10 cellular contexts compared by ENCODE assay signal in genomic region chr17:39622380-39623006, GRCh38. TPM values are rescaled to one million over a fixed set of nuclear protein-coding genes. Genes with fewer than 3 reads are reported as not detected.
DNase-seq lines count a peak whose midpoint lies in the region; ATAC-seq and TF ChIP-seq lines count a peak whose summit lies in the region.
"Had no signal": no experiment of that assay in that cellular context is flagged by ENCODE, and none has a peak within 500 bp of the region (broad histone marks: within the 10 kb centered on the region; RNA-seq: fewer than 3 reads in every experiment).

No MANE protein-coding gene starts in this region.

- H3K36me3 Mint-ChIP-seq in activated naive CD4-positive, alpha-beta T cell treated with anti-CD3 and anti-CD28 coated beads, Interleukin-2, amount 50 U/mL, for 72 hours: no peaks in the 10 kb centered on the region

- H3K9me3 Mint-ChIP-seq in activated naive CD4-positive, alpha-beta T cell treated with anti-CD3 and anti-CD28 coated beads, Interleukin-2, amount 50 U/mL, for 72 hours: no peaks in the 10 kb centered on the region

- H3K4me3 ChIP-seq in MM.1S (ENCODE audit: low read length): peak overlapping the region; percentile 48
- no peak overlapping the region for H3K4me3 ChIP-seq in left lung

- intact Hi-C loops in left lung (cut with DNase I): loop anchor here in 1 of 2 donors (5.0 kb wide), 1 partner anchor 75 kb away; no protein-coding TSS in a partner anchor

- no peaks in the 10 kb centered on the region for H4K20me1 ChIP-seq in MM.1S (ENCODE audit: insufficient read depth, low read length)

- H3K4me1 ChIP-seq in MM.1S (ENCODE audit: low read length) (peaks cover 17% of the 10 kb centered on the region), left lung (peaks cover 6 to 37% of the 10 kb centered on the region in 2 donors)

- no peak for TF ChIP-seq CTCF in MM.1S (IDR thresholded peaks at IDR 0.05; ENCODE audit: low read length)
- no peak for TF ChIP-seq CTCF in left lung (IDR thresholded peaks at IDR 0.05)

- no peaks in the 10 kb centered on the region for H3K9me2 ChIP-seq in MM.1S (replicated peaks; ENCODE audit: insufficient read depth, low read length)

- H2AFZ ChIP-seq in MM.1S (ENCODE audit: low read length): peak overlapping the region; percentile 73

- DNase-seq in activated T-cell treated with anti-CD3 and anti-CD28 coated beads for 48 hours (ENCODE audit: low read depth) (peak; percentile 43), MM.1S (peak; percentile 27), left lung (no peak)
- no peak for DNase-seq in activated T-cell treated with anti-CD3 and anti-CD28 coated beads, Interleukin-2, amount 50 U/mL, for 1 hour
- DNase-seq in activated naive CD4-positive, alpha-beta T cell treated with anti-CD3 and anti-CD28 coated beads, Interleukin-2, amount 50 U/mL, for 72 hours (ENCODE audit: low spot score in 2 of 2): peak; percentile 38 to 62
- peak; percentile 65 for DNase-seq in stimulated activated CD8-positive, alpha-beta memory T cell treated with anti-CD3 and anti-CD28 coated beads, Interleukin-4, amount 100 ng/mL, for 48 hours

- H3K9me3 ChIP-seq in MM.1S (replicated peaks; ENCODE audit: insufficient read depth, low read length) (no peaks in the 10 kb centered on the region), left lung (no peaks in the 10 kb centered on the region)

- peak overlapping the region; percentile 41; the same call in 1 of the 2 replicates for H3K27ac ChIP-seq in MM.1S (ENCODE audit: low read length)
- peak overlapping the region in 1 of 2 donors; percentile 8 for H3K27ac ChIP-seq in left lung

- peak overlapping the region; percentile 38 to 79 for H3K27ac Mint-ChIP-seq in activated naive CD4-positive, alpha-beta T cell treated with anti-CD3 and anti-CD28 coated beads, Interleukin-2, amount 50 U/mL, for 72 hours

- ATAC-seq in activated naive CD4-positive, alpha-beta T cell treated with anti-CD3 and anti-CD28 coated beads, Interleukin-2, amount 50 U/mL, for 72 hours: peak; percentile 76 to 85
- ATAC-seq in HG02623 (IDR thresholded peaks at IDR 0.05; ENCODE audit: unreplicated experiment) (no peak), GM19351 (IDR thresholded peaks at IDR 0.05; ENCODE audit: unreplicated experiment) (no peak), left lung (no peak)

- peak overlapping the region; percentile 87 for H3K4me2 ChIP-seq in MM.1S (ENCODE audit: low read depth, low read length)

- H3K36me3 ChIP-seq in MM.1S (replicated peaks; ENCODE audit: insufficient read depth, low read length) (no peaks in the 10 kb centered on the region), left lung (no peaks in the 10 kb centered on the region)

- H3K9ac ChIP-seq in MM.1S (ENCODE audit: low read length): peak overlapping the region; percentile 13; the same call in 1 of the 2 replicates

- peaks cover 10% of the 10 kb centered on the region; the same call in 1 of the 2 replicates for H3F3A ChIP-seq in MM.1S (ENCODE audit: insufficient read depth, low read length)

- peaks cover 23% of the 10 kb centered on the region for H3K27me3 ChIP-seq in MM.1S (replicated peaks; ENCODE audit: insufficient read depth, low read length)
- peaks cover 12 to 62% of the 10 kb centered on the region in 2 donors for H3K27me3 ChIP-seq in left lung

- no peaks in the 10 kb centered on the region for H3K79me2 ChIP-seq in MM.1S (ENCODE audit: low read length)

RNA-seq across cellular contexts. Expression of gene PPP1R1B, which starts 4.3 kb away (rescaled TPM):
- under 1 TPM in 1 of 2 donors, not detected in 1; 0.16 TPM for total RNA-seq in activated naive CD4-positive, alpha-beta T cell treated with anti-CD3 and anti-CD28 coated beads, Interleukin-2, amount 50 U/mL, for 72 hours
- total RNA-seq in left lung: 10 to 100 TPM; 10.6 to 29.7 TPM
- total RNA-seq: T-helper 1 cell treated with Interleukin-12 subunit alpha and Interleukin-12 subunit beta and Interleukin-4 antibody, amounts not matched to agents 30 ng/mL and 1 ng/mL, for 36 hours had no signal

RNA-seq across cellular contexts. Expression of gene STARD3, which starts 14.5 kb away (rescaled TPM):
- 10 to 100 TPM; 62.7 to 80.6 TPM for total RNA-seq in activated naive CD4-positive, alpha-beta T cell treated with anti-CD3 and anti-CD28 coated beads, Interleukin-2, amount 50 U/mL, for 72 hours
- total RNA-seq in left lung: 10 to 100 TPM; 57.2 to 66.1 TPM

RNA-seq across cellular contexts. Expression of gene NEUROD2, which starts 14.8 kb away (rescaled TPM):
- total RNA-seq in activated naive CD4-positive, alpha-beta T cell treated with anti-CD3 and anti-CD28 coated beads, Interleukin-2, amount 50 U/mL, for 72 hours: not detected
- not detected for total RNA-seq in left lung
- total RNA-seq: renal cortical epithelial cell; T-helper 1 cell treated with Interleukin-12 subunit alpha and Interleukin-12 subunit beta and Interleukin-4 antibody, amounts not matched to agents 30 ng/mL and 1 ng/mL, for 36 hours had no signal

RNA-seq across cellular contexts. Expression of gene TCAP, which starts 42.7 kb away (rescaled TPM):
- 1 to 10 TPM; 2.3 to 3.0 TPM for total RNA-seq in activated naive CD4-positive, alpha-beta T cell treated with anti-CD3 and anti-CD28 coated beads, Interleukin-2, amount 50 U/mL, for 72 hours
- total RNA-seq in left lung: 1 to 10 TPM; 2.0 to 2.6 TPM

RNA-seq across cellular contexts. Expression of gene PNMT, which starts 45.8 kb away (rescaled TPM):
- total RNA-seq in activated naive CD4-positive, alpha-beta T cell treated with anti-CD3 and anti-CD28 coated beads, Interleukin-2, amount 50 U/mL, for 72 hours: under 1 TPM in 1 of 2 donors, not detected in 1; 0.64 TPM
- total RNA-seq in left lung: under 1 TPM; 0.38 to 0.58 TPM
- total RNA-seq: T-helper 1 cell treated with Interleukin-12 subunit alpha and Interleukin-12 subunit beta and Interleukin-4 antibody, amounts not matched to agents 30 ng/mL and 1 ng/mL, for 36 hours had no signal

Comparison
In these comparisons a context has a peak if more than half of its experiments do, and no peak if none do; other contexts are left out.
1. DNase-seq: peak in activated T-cell treated with anti-CD3 and anti-CD28 coated beads for 48 hours (single experiment), MM.1S (single experiment), activated naive CD4-positive, alpha-beta T cell treated with anti-CD3 and anti-CD28 coated beads, Interleukin-2, amount 50 U/mL, for 72 hours (2 of 2) and stimulated activated CD8-positive, alpha-beta memory T cell treated with anti-CD3 and anti-CD28 coated beads, Interleukin-4, amount 100 ng/mL, for 48 hours (single experiment); none in activated T-cell treated with anti-CD3 and anti-CD28 coated beads, Interleukin-2, amount 50 U/mL, for 1 hour (single experiment) and left lung (0 of 2).
2. ATAC-seq: peak in activated naive CD4-positive, alpha-beta T cell treated with anti-CD3 and anti-CD28 coated beads, Interleukin-2, amount 50 U/mL, for 72 hours (2 of 2); none in HG02623 (single experiment), GM19351 (single experiment) and left lung (single experiment).
3. RNA of gene PPP1R1B, which starts 4.3 kb away (total RNA-seq): 10.6 to 29.7 TPM in left lung; 0.16 TPM in activated naive CD4-positive, alpha-beta T cell treated with anti-CD3 and anti-CD28 coated beads, Interleukin-2, amount 50 U/mL, for 72 hours; every median in the first group is over 10 times any median in the second.